8 cellular contexts compared by ENCODE assay signal in genomic region chr1:31670583-31670944, GRCh38. TPM values are rescaled to one million over a fixed set of nuclear protein-coding genes. Genes with fewer than 3 reads are reported as not detected.
A peak's percentile ranks its signal among the peaks of the same experiment; 100 is the strongest.
DNase-seq lines count a peak whose midpoint lies in the region; FAIRE-seq and TF ChIP-seq lines count a peak whose summit lies in the region.
"Had no signal": no experiment of that assay in that cellular context is flagged by ENCODE, and none has a peak within 500 bp of the region (broad histone marks: within the 10 kb centered on the region; RNA-seq: fewer than 3 reads in every experiment).

No MANE protein-coding gene starts in this region.

- H3K4me1 Mint-ChIP-seq in chondrocyte (ENCODE audit: low read depth) (peaks cover 76% of the 10 kb centered on the region), mesothelial cell of epicardium (peaks cover 39% of the 10 kb centered on the region)

- no peaks in the 10 kb centered on the region for H4K20me1 ChIP-seq in Karpas-422 (ENCODE audit: insufficient read depth, low read depth, low read length)

- H3K4me3 Mint-ChIP-seq in chondrocyte (ENCODE audit: unreplicated experiment) (no peak overlapping the region), mesothelial cell of epicardium (peak overlapping the region; percentile 49)

- TF ChIP-seq CTCF in chondrocyte (IDR thresholded peaks at IDR 0.05): no peak
- TF ChIP-seq CTCF in mesothelial cell of epicardium (IDR thresholded peaks at IDR 0.05; ENCODE audit: unreplicated experiment): no peak
- TF ChIP-seq CTCF in testis (IDR thresholded peaks at IDR 0.05): no peak

- H3K27me3 Mint-ChIP-seq in chondrocyte (ENCODE audit: low read depth) (no peaks in the 10 kb centered on the region), mesothelial cell of epicardium (ENCODE audit: low read depth) (no peaks in the 10 kb centered on the region)

- H3K9me3 ChIP-seq in testis (no peaks in the 10 kb centered on the region), Karpas-422 (ENCODE audit: low read length) (no peaks in the 10 kb centered on the region)

- H3K36me3 ChIP-seq in testis (ENCODE audit: low read depth, missing control alignments): no peaks in the 10 kb centered on the region
- no peaks in the 10 kb centered on the region for H3K36me3 ChIP-seq in Karpas-422 (ENCODE audit: insufficient read depth, low read length)

- WGBS in testis, 2 donors: 66 to 74% methylated on average over 7 of the region's 7 CpGs

- no peak overlapping the region for H3K9ac ChIP-seq in Karpas-422 (ENCODE audit: low read length)

- H3K79me2 ChIP-seq in Karpas-422 (ENCODE audit: low read length): no peaks in the 10 kb centered on the region

- H3K4me3 ChIP-seq in testis (no peak overlapping the region), Karpas-422 (ENCODE audit: low read length) (no peak overlapping the region)

- intact Hi-C loops in testis (cut with DNase I; ENCODE audit: low total_unique reads): no loop called here

- H3K27ac ChIP-seq in testis: peak overlapping the region; percentile 28 to 77
- no peak overlapping the region for H3K27ac ChIP-seq in Karpas-422 (ENCODE audit: low read length)

- H3K9me3 Mint-ChIP-seq in chondrocyte (ENCODE audit: low read depth): no peaks in the 10 kb centered on the region
- H3K9me3 Mint-ChIP-seq in mesothelial cell of epicardium: no peaks in the 10 kb centered on the region

- H3K27me3 ChIP-seq in testis (no peaks in the 10 kb centered on the region), Karpas-422 (ENCODE audit: low read length) (no peaks in the 10 kb centered on the region)

- no peaks in the 10 kb centered on the region for H3K9me2 ChIP-seq in Karpas-422 (replicated peaks; ENCODE audit: insufficient read depth, low read length)

- peaks cover 19% of the 10 kb centered on the region for H3K36me3 Mint-ChIP-seq in chondrocyte (ENCODE audit: low read depth)
- peaks cover 19% of the 10 kb centered on the region for H3K36me3 Mint-ChIP-seq in mesothelial cell of epicardium

- no peak for FAIRE-seq in frontal cortex (lab: Jason Lieb, UNC)

- no peak overlapping the region for H2AFZ ChIP-seq in Karpas-422 (ENCODE audit: low read length)

- H3K4me2 ChIP-seq in Karpas-422 (ENCODE audit: low read depth, low read length, poor library complexity, severe bottlenecking): no peak overlapping the region

- DNase-seq in chondrocyte (ENCODE audit: low spot score): no peak
- DNase-seq in mesothelial cell of epicardium (ENCODE audit: low spot score in 2 of 2, unreplicated experiment in 2 of 2): no peak
- DNase-seq in testis: no peak
- DNase-seq in frontal cortex (ENCODE audit: low spot score in 2 of 2): no peak
- no peak for DNase-seq in Karpas-422
- no peak for DNase-seq in medulla oblongata (ENCODE audit: extremely low spot score)
- DNase-seq: GDM1 had no signal

- no peak for TF ChIP-seq POLR2A in testis (IDR thresholded peaks at IDR 0.05)

- H3K27ac Mint-ChIP-seq in chondrocyte (ENCODE audit: unreplicated experiment) (peak overlapping the region; percentile 94), mesothelial cell of epicardium (peak overlapping the region; percentile 84)

- H3K4me1 ChIP-seq in testis (peaks cover 64% of the 10 kb centered on the region), Karpas-422 (ENCODE audit: low read length) (no peaks in the 10 kb centered on the region)

TF ChIP-seq in PFSK-1, 5 proteins besides CTCF, POLR2A, EP300 and RAD21:
- TF ChIP-seq SIN3A (IDR thresholded peaks at IDR 0.05; ENCODE audit: borderline replicate concordance, insufficient read depth, low read length): no peak
- TF ChIP-seq POLR2AphosphoS5 (IDR thresholded peaks at IDR 0.05; ENCODE audit: low read depth, low read length): 0 out of 2 replicates have a peak, but pooled peaks have one; percentile 23

RNA-seq across cellular contexts. Expression of gene PEF1, which starts 25.9 kb away (rescaled TPM):
- polyA plus RNA-seq in PFSK-1 (2012; ENCODE audit: insufficient read length, low read depth): 67.7 TPM
- total RNA-seq in chondrocyte (48.6 to 53.0 TPM (median 52.0 TPM) in 3 replicates), mesothelial cell of epicardium (42.6 to 43.8 TPM (median 43.8 TPM) in 3 replicates), testis (100 to 1,000 TPM in 1 of 2 donors, 10 to 100 TPM in 1; 73.5 to 124 TPM), frontal cortex (37.9 TPM)
- polyA plus RNA-seq in testis (ENCODE audit: insufficient read depth, low read depth, low replicate concordance): 81.4 TPM
- total RNA-seq in Karpas-422 (2014; rRNA removed; shearing (Covaris generic); ENCODE audit: low replicate concordance): 53.0 and 56.2 TPM in 2 replicates

RNA-seq across cellular contexts. Expression of gene COL16A1, which starts 33.3 kb away (rescaled TPM):
- 160 TPM for polyA plus RNA-seq in PFSK-1 (2012; ENCODE audit: insufficient read length, low read depth)
- 230 to 272 TPM (median 262 TPM) in 3 replicates for total RNA-seq in chondrocyte
- total RNA-seq in mesothelial cell of epicardium: 365 to 389 TPM (median 380 TPM) in 3 replicates
- total RNA-seq in testis: 100 to 1,000 TPM; 101 to 120 TPM
- 96.4 TPM for polyA plus RNA-seq in testis (ENCODE audit: insufficient read depth, low read depth, low replicate concordance)
- total RNA-seq in frontal cortex: 4.1 TPM
- total RNA-seq in Karpas-422 (2014; rRNA removed; shearing (Covaris generic); ENCODE audit: low replicate concordance): not detected in 2 replicates

RNA-seq across cellular contexts. Expression of gene HCRTR1, which starts 53.1 kb away (rescaled TPM):
- 14.2 TPM for polyA plus RNA-seq in PFSK-1 (2012; ENCODE audit: insufficient read length, low read depth)
- total RNA-seq in chondrocyte: 0.21 to 0.45 TPM in 2 of 3 replicates, not detected in the other
- total RNA-seq in mesothelial cell of epicardium: 0.71 to 1.1 TPM (median 0.98 TPM) in 3 replicates
- total RNA-seq in testis: under 1 TPM; 0.19 to 0.31 TPM
- not detected for polyA plus RNA-seq in testis (ENCODE audit: insufficient read depth, low read depth, low replicate concordance)
- 1.6 TPM for total RNA-seq in frontal cortex
- total RNA-seq in Karpas-422 (2014; rRNA removed; shearing (Covaris generic); ENCODE audit: low replicate concordance): not detected in 2 replicates

Comparison
In these comparisons a context has a peak if more than half of its experiments do, and no peak if none do; other contexts are left out.
1. RNA of gene COL16A1, which starts 33.3 kb away (total RNA-seq): 365 to 389 TPM in mesothelial cell of epicardium, 230 to 272 TPM in chondrocyte and 101 to 120 TPM in testis; 4.1 TPM in frontal cortex (single experiment) and not detected in Karpas-422; every median in the first group is over 10 times any median in the second.